1 cellular context compared by ENCODE assay signal in the genomic region with DNA sequence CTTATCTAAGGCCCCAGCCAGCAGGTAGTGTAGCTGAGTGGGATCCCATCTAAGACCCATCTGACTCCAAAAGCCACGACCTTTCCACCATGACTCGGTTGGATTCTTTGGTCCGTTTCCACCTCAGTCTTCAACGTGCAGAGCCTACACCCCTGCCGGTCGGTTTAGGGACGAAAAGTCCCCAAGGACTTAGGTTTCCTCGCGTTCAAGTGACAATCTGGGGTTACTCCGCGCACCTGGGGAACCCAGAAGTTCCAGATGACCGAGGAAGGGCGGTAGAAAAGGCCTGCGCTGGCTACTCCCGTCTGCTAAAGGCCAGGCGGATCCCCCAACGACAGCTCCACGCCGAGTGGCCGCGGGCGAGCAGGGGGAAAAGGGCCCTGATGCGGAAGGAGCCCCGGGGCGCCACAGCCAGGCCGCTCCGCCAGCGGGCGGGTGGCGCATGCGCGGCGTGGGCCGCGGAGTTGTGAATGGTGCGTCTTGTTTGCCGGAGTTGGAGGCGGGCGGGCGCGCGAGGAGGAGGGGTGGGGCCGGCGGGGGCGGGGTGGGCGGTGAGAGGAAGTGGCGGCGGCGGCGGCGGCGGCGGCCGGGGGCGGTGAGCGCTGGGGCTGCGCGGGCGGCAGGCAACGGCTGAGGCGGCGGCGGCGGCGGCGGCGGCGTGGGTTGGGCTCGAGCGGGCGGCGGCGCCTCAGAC.
A peak's percentile ranks its signal among the peaks of the same experiment; 100 is the strongest.
TF ChIP-seq lines count a peak whose summit lies in the region.

A gene (plus strand): TSS at position 595 of the 694 bp plus-strand sequence. CDS start 259 bp downstream, outside the sequence.

TF ChIP-seq in HepG2, 621 proteins besides CTCF, POLR2A, EP300 and RAD21 (continued from another document):
- TF ChIP-seq, protein P1, sequence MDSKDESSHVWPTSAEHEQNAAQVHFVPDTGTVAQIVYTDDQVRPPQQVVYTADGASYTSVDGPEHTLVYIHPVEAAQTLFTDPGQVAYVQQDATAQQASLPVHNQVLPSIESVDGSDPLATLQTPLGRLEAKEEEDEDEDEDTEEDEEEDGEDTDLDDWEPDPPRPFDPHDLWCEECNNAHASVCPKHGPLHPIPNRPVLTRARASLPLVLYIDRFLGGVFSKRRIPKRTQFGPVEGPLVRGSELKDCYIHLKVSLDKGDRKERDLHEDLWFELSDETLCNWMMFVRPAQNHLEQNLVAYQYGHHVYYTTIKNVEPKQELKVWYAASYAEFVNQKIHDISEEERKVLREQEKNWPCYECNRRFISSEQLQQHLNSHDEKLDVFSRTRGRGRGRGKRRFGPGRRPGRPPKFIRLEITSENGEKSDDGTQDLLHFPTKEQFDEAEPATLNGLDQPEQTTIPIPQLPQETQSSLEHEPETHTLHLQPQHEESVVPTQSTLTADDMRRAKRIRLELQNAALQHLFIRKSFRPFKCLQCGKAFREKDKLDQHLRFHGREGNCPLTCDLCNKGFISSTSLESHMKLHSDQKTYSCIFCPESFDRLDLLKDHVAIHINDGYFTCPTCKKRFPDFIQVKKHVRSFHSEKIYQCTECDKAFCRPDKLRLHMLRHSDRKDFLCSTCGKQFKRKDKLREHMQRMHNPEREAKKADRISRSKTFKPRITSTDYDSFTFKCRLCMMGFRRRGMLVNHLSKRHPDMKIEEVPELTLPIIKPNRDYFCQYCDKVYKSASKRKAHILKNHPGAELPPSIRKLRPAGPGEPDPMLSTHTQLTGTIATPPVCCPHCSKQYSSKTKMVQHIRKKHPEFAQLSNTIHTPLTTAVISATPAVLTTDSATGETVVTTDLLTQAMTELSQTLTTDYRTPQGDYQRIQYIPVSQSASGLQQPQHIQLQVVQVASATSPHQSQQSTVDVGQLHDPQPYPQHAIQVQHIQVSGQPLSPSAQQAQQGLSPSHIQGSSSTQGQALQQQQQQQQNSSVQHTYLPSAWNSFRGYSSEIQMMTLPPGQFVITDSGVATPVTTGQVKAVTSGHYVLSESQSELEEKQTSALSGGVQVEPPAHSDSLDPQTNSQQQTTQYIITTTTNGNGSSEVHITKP (CRISPR knock-in tag; IDR thresholded peaks at IDR 0.05; ENCODE audit: low read depth), result peak; percentile 68
- peak; percentile 79 for TF ChIP-seq ZNF510 (CRISPR knock-in tag; IDR thresholded peaks at IDR 0.05; ENCODE audit: low read depth)
- TF ChIP-seq SRSF4 (IDR thresholded peaks at IDR 0.05; ENCODE audit: low read depth, low read length, poor library complexity, severe bottlenecking), result no peak
- TF ChIP-seq HCFC1 (IDR thresholded peaks at IDR 0.05; ENCODE audit: low read depth, low read length), result peak; percentile 27; the same call in 1 of the 2 replicates
- TF ChIP-seq, protein P2, sequence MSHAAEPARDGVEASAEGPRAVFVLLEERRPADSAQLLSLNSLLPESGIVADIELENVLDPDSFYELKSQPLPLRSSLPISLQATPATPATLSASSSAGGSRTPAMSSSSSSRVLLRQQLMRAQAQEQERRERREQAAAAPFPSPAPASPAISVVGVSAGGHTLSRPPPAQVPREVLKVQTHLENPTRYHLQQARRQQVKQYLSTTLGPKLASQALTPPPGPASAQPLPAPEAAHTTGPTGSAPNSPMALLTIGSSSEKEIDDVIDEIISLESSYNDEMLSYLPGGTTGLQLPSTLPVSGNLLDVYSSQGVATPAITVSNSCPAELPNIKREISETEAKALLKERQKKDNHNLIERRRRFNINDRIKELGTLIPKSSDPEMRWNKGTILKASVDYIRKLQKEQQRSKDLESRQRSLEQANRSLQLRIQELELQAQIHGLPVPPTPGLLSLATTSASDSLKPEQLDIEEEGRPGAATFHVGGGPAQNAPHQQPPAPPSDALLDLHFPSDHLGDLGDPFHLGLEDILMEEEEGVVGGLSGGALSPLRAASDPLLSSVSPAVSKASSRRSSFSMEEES (CRISPR knock-in tag; IDR thresholded peaks at IDR 0.05), result peak; percentile 49; the same call in 1 of the 2 replicates
- peak; percentile 94 for TF ChIP-seq KAT8 (CRISPR knock-in tag; IDR thresholded peaks at IDR 0.05)
- peak; percentile 45; the same call in 1 of the 2 replicates for TF ChIP-seq HOXD1 (CRISPR knock-in tag; IDR thresholded peaks at IDR 0.05)
- TF ChIP-seq FLYWCH1 (CRISPR knock-in tag; IDR thresholded peaks at IDR 0.05), result no peak
- 0 out of 2 replicates have a peak, but pooled peaks have one; percentile 76 for TF ChIP-seq PCBP1 (IDR thresholded peaks at IDR 0.05; ENCODE audit: borderline replicate concordance, low read depth, low read length)
- TF ChIP-seq, protein P3, sequence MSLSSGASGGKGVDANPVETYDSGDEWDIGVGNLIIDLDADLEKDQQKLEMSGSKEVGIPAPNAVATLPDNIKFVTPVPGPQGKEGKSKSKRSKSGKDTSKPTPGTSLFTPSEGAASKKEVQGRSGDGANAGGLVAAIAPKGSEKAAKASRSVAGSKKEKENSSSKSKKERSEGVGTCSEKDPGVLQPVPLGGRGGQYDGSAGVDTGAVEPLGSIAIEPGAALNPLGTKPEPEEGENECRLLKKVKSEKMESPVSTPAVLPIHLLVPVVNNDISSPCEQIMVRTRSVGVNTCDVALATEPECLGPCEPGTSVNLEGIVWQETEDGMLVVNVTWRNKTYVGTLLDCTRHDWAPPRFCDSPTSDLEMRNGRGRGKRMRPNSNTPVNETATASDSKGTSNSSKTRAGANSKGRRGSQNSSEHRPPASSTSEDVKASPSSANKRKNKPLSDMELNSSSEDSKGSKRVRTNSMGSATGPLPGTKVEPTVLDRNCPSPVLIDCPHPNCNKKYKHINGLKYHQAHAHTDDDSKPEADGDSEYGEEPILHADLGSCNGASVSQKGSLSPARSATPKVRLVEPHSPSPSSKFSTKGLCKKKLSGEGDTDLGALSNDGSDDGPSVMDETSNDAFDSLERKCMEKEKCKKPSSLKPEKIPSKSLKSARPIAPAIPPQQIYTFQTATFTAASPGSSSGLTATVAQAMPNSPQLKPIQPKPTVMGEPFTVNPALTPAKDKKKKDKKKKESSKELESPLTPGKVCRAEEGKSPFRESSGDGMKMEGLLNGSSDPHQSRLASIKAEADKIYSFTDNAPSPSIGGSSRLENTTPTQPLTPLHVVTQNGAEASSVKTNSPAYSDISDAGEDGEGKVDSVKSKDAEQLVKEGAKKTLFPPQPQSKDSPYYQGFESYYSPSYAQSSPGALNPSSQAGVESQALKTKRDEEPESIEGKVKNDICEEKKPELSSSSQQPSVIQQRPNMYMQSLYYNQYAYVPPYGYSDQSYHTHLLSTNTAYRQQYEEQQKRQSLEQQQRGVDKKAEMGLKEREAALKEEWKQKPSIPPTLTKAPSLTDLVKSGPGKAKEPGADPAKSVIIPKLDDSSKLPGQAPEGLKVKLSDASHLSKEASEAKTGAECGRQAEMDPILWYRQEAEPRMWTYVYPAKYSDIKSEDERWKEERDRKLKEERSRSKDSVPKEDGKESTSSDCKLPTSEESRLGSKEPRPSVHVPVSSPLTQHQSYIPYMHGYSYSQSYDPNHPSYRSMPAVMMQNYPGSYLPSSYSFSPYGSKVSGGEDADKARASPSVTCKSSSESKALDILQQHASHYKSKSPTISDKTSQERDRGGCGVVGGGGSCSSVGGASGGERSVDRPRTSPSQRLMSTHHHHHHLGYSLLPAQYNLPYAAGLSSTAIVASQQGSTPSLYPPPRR (CRISPR knock-in tag; IDR thresholded peaks at IDR 0.05; ENCODE audit: borderline replicate concordance), result peak; percentile 50; the same call in 1 of the 2 replicates
- TF ChIP-seq SOX5 (CRISPR knock-in tag; IDR thresholded peaks at IDR 0.05; ENCODE audit: borderline replicate concordance), result peak; percentile 67; the same call in 1 of the 2 replicates
- TF ChIP-seq, protein P4, sequence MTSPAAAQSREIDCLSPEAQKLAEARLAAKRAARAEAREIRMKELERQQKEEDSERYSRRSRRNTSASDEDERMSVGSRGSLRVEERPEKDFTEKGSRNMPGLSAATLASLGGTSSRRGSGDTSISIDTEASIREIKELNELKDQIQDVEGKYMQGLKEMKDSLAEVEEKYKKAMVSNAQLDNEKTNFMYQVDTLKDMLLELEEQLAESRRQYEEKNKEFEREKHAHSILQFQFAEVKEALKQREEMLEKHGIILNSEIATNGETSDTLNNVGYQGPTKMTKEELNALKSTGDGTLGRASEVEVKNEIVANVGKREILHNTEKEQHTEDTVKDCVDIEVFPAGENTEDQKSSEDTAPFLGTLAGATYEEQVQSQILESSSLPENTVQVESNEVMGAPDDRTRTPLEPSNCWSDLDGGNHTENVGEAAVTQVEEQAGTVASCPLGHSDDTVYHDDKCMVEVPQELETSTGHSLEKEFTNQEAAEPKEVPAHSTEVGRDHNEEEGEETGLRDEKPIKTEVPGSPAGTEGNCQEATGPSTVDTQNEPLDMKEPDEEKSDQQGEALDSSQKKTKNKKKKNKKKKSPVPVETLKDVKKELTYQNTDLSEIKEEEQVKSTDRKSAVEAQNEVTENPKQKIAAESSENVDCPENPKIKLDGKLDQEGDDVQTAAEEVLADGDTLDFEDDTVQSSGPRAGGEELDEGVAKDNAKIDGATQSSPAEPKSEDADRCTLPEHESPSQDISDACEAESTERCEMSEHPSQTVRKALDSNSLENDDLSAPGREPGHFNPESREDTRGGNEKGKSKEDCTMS (CRISPR knock-in tag; conservative IDR thresholded peaks at IDR 0.05), result no peak; the same call in 1 of the 2 replicates
TF ChIP-seq in HepG2: peak in this region for 351.
